ENCODE assay signal across 9 cellular contexts in genomic region chr20:17961600-17961965, GRCh38. TPM values are rescaled to one million over a fixed set of nuclear protein-coding genes. Genes with fewer than 3 reads are reported as not detected.
DNase-seq lines count a peak whose midpoint lies in the region; ATAC-seq and TF ChIP-seq lines count a peak whose summit lies in the region.
"Had no signal": no experiment of that assay in that cellular context is flagged by ENCODE, and none has a peak within 500 bp of the region (broad histone marks: within the 10 kb centered on the region; RNA-seq: fewer than 3 reads in every experiment).

No MANE protein-coding gene starts in this region.

- H3K27ac ChIP-seq in heart right ventricle (peak overlapping the region in 6 of 10 donors; percentile 8 to 97 (median 50)), mesendoderm (ENCODE audit: low read depth, low read length) (no peak overlapping the region), vagina (peak overlapping the region; percentile 53), aorta (ENCODE audit: low read depth in 1 of 2, low read length in 2 of 2) (no peak overlapping the region)

- no peak overlapping the region for H4K5ac ChIP-seq in mesendoderm (ENCODE audit: low read length)

- H2AK5ac ChIP-seq in mesendoderm (ENCODE audit: low read length) = no peak overlapping the region

- H4K8ac ChIP-seq in mesendoderm (ENCODE audit: low read depth, low read length) = no peak overlapping the region

- H3K27me3 Mint-ChIP-seq in activated naive CD8-positive, alpha-beta T cell treated with anti-CD3 and anti-CD28 coated beads for 36 hours = no peaks in the 10 kb centered on the region

- H3K4me1 Mint-ChIP-seq in activated naive CD8-positive, alpha-beta T cell treated with anti-CD3 and anti-CD28 coated beads for 36 hours = peaks cover 76% of the 10 kb centered on the region

- no peak for DNase-seq in heart right ventricle
- no peak for DNase-seq in Right ventricle myocardium inferior (ENCODE audit: missing footprints)
- no peak for DNase-seq in activated naive CD8-positive, alpha-beta T cell treated with anti-CD3 and anti-CD28 coated beads for 36 hours
- DNase-seq in mesendoderm = no peak
- no peak for DNase-seq in vagina (ENCODE audit: extremely low spot score in 2 of 2)
- no peak for DNase-seq in aorta
- DNase-seq: body of pancreas had no signal

- H3K79me2 ChIP-seq in mesendoderm (ENCODE audit: control insufficient read depth, insufficient read depth, low read length) = peaks cover 99% of the 10 kb centered on the region

- H3K27ac Mint-ChIP-seq in activated naive CD8-positive, alpha-beta T cell treated with anti-CD3 and anti-CD28 coated beads for 36 hours = peak overlapping the region; percentile 62

- H3K9me3 ChIP-seq in heart right ventricle (no peaks in the 10 kb centered on the region), vagina (no peaks in the 10 kb centered on the region), aorta (ENCODE audit: control insufficient read depth, low read length) (no peaks in the 10 kb centered on the region)
- H3K9me3 ChIP-seq: body of pancreas had no signal

- intact Hi-C loops in heart right ventricle (cut with DNase I) (loop anchor here in 1 of 10 donors (10.0 kb wide), 1 partner anchor 277 kb away; the partner anchor contains the start of gene RRBP1), Right ventricle myocardium inferior (cut with DNase I) (no loop called here), vagina (cut with DNase I) (no loop called here), aorta (cut with DNase I) (no loop called here)

- H3K56ac ChIP-seq in mesendoderm (ENCODE audit: low read length) = no peak overlapping the region

- no peak overlapping the region for H3K4ac ChIP-seq in mesendoderm (ENCODE audit: low read depth, low read length)

- no peak overlapping the region for H3K4me3 Mint-ChIP-seq in activated naive CD8-positive, alpha-beta T cell treated with anti-CD3 and anti-CD28 coated beads for 36 hours

- no peak overlapping the region for H2BK5ac ChIP-seq in mesendoderm (ENCODE audit: low read length)

- H2BK120ac ChIP-seq in mesendoderm (ENCODE audit: low read depth, low read length) = no peak overlapping the region

- H3K79me1 ChIP-seq in mesendoderm (ENCODE audit: low read length) = no peaks in the 10 kb centered on the region

- TF ChIP-seq POLR2A in vagina (IDR thresholded peaks at IDR 0.05) = no peak

- H3K36me3 ChIP-seq in heart right ventricle (peaks cover 0 to 5% (median 0%) of the 10 kb centered on the region in 9 donors), mesendoderm (ENCODE audit: control insufficient read depth, insufficient read depth, low read length) (peaks cover 5% of the 10 kb centered on the region), vagina (no peaks in the 10 kb centered on the region), aorta (ENCODE audit: control insufficient read depth in 1 of 2, insufficient read depth in 2 of 2, low read length in 1 of 2) (no peaks in the 10 kb centered on the region)

- ATAC-seq in heart right ventricle = no peak
- ATAC-seq in Right ventricle myocardium inferior = no peak
- ATAC-seq in HG02623 (IDR thresholded peaks at IDR 0.05; ENCODE audit: unreplicated experiment) = no peak
- no peak for ATAC-seq in aorta (ENCODE audit: low FRiP score)
- ATAC-seq in HG02678 (IDR thresholded peaks at IDR 0.05; ENCODE audit: unreplicated experiment) = no peak
- ATAC-seq: body of pancreas had no signal

- H3K4me1 ChIP-seq in heart right ventricle = peaks cover 0 to 98% (median 85%) of the 10 kb centered on the region in 9 donors
- H3K4me1 ChIP-seq in mesendoderm (ENCODE audit: control insufficient read depth, low read depth, low read length) = peaks cover 32% of the 10 kb centered on the region
- peaks cover 92% of the 10 kb centered on the region for H3K4me1 ChIP-seq in vagina
- peaks cover 1 to 5% of the 10 kb centered on the region in 2 donors for H3K4me1 ChIP-seq in aorta (ENCODE audit: control insufficient read depth in 1 of 2, insufficient read depth in 2 of 2, low read length in 2 of 2)

- peak overlapping the region; percentile 21 for H3K9ac ChIP-seq in mesendoderm (ENCODE audit: low read length)

- H3K4me3 ChIP-seq in heart right ventricle = no peak overlapping the region
- H3K4me3 ChIP-seq in mesendoderm (ENCODE audit: low read length) = no peak overlapping the region
- H3K4me3 ChIP-seq in vagina = peak overlapping the region in 1 of 2 donors; percentile 11
- no peak overlapping the region for H3K4me3 ChIP-seq in aorta (ENCODE audit: low read length in 2 of 2)
- H3K4me3 ChIP-seq: body of pancreas had no signal

- no peak overlapping the region for H3K23ac ChIP-seq in mesendoderm (ENCODE audit: low read length)

- no peaks in the 10 kb centered on the region for H3K27me3 ChIP-seq in heart right ventricle
- no peaks in the 10 kb centered on the region for H3K27me3 ChIP-seq in mesendoderm (ENCODE audit: insufficient read depth, low read length, poor library complexity)
- no peaks in the 10 kb centered on the region for H3K27me3 ChIP-seq in vagina
- H3K27me3 ChIP-seq in aorta (ENCODE audit: control insufficient read depth in 1 of 2, insufficient read depth in 2 of 2, low read length in 1 of 2) = no peaks in the 10 kb centered on the region
- H3K27me3 ChIP-seq: body of pancreas had no signal

- H3K4me2 ChIP-seq in mesendoderm (ENCODE audit: low read length) = no peak overlapping the region

- peaks cover 86% of the 10 kb centered on the region for H3K36me3 Mint-ChIP-seq in activated naive CD8-positive, alpha-beta T cell treated with anti-CD3 and anti-CD28 coated beads for 36 hours

- no peaks in the 10 kb centered on the region for H3K9me3 Mint-ChIP-seq in activated naive CD8-positive, alpha-beta T cell treated with anti-CD3 and anti-CD28 coated beads for 36 hours

- 45 to 53% methylated on average over 1 of the region's 1 CpG for WGBS in heart right ventricle, 2 donors
- no CpG with 5 or more reads among the region's 1 CpG for WGBS in mesendoderm (ENCODE audit: extremely low coverage, insufficient coverage, low lambda C conversion rate)
- 44 to 51% methylated on average over 1 of the region's 1 CpG for WGBS in aorta, 2 donors

- no peak overlapping the region for H2BK15ac ChIP-seq in mesendoderm (replicated peaks; ENCODE audit: low read depth)

- no peak overlapping the region for H3K18ac ChIP-seq in mesendoderm (ENCODE audit: low read length)

- TF ChIP-seq CTCF in heart right ventricle (IDR thresholded peaks at IDR 0.05) (no peak), vagina (IDR thresholded peaks at IDR 0.05) (no peak)

RNA-seq across cellular contexts. Expression of gene SNX5, which starts 7.0 kb away (rescaled TPM):
- total RNA-seq in heart right ventricle (10 to 100 TPM; 41.6 to 59.1 (median 47.3) TPM), Right ventricle myocardium inferior (45.0 TPM), vagina (159 TPM), aorta (10 to 100 TPM; 51.2 to 70.9 TPM)
- polyA plus RNA-seq in heart right ventricle (10 to 100 TPM; 29.0 to 55.5 TPM), aorta (10 to 100 TPM; 56.1 to 62.5 TPM)
- 100 to 1,000 TPM; 198 to 235 TPM for total RNA-seq in activated naive CD8-positive, alpha-beta T cell treated with anti-CD3 and anti-CD28 coated beads for 36 hours
- polyA plus RNA-seq in mesendoderm (2013, experiment 1 of 2) = 218 TPM
- polyA plus RNA-seq in mesendoderm (2013, experiment 2 of 2) = 220 TPM

RNA-seq across cellular contexts. Expression of gene MGME1, which starts 7.2 kb away (rescaled TPM):
- total RNA-seq in heart right ventricle (10 to 100 TPM in 8 of 10 donors, 1 to 10 TPM in 2; 9.7 to 16.0 (median 12.9) TPM), Right ventricle myocardium inferior (13.0 TPM), vagina (8.6 TPM), aorta (10 to 100 TPM; 10.8 to 14.7 TPM)
- polyA plus RNA-seq in heart right ventricle (10 to 100 TPM in 1 of 2 donors, 1 to 10 TPM in 1; 6.0 to 14.1 TPM), aorta (10 to 100 TPM in 1 of 2 donors, 1 to 10 TPM in 1; 8.8 to 13.4 TPM)
- 10 to 100 TPM; 30.1 to 30.9 TPM for total RNA-seq in activated naive CD8-positive, alpha-beta T cell treated with anti-CD3 and anti-CD28 coated beads for 36 hours
- polyA plus RNA-seq in mesendoderm (2013, experiment 1 of 2) = 38.1 TPM
- polyA plus RNA-seq in mesendoderm (2013, experiment 2 of 2) = 38.2 TPM

Comparison
In these comparisons a context has a peak if more than half of its experiments do, and no peak if none do; other contexts are left out.
1. H3K27ac ChIP-seq: peak in heart right ventricle (6 of 10) and vagina (single experiment); none in mesendoderm (single experiment) and aorta (0 of 2).